In genomic region chr1:42877380-42877779, GRCh38 we compare ENCODE assay signal across 14 cellular contexts. TPM values are rescaled to one million over a fixed set of nuclear protein-coding genes. Genes with fewer than 3 reads are reported as not detected.
A peak's percentile ranks its signal among the peaks of the same experiment; 100 is the strongest.
DNase-seq lines count a peak whose midpoint lies in the region; ATAC-seq and TF ChIP-seq lines count a peak whose summit lies in the region.
"Had no signal": no experiment of that assay in that cellular context is flagged by ENCODE, and none has a peak within 500 bp of the region (broad histone marks: within the 10 kb centered on the region; RNA-seq: fewer than 3 reads in every experiment).

No MANE protein-coding gene starts in this region.

- H3K36me3 Mint-ChIP-seq in WTC11, result no peaks in the 10 kb centered on the region

- no peak for TF ChIP-seq CTCF in WTC11 (IDR thresholded peaks at IDR 0.05)

- H3K4me1 Mint-ChIP-seq in WTC11, result peaks cover 8% of the 10 kb centered on the region
- H3K4me1 Mint-ChIP-seq: IgD-negative memory B cell had no signal

- no peak overlapping the region for H3K4me3 Mint-ChIP-seq in WTC11
- H3K4me3 Mint-ChIP-seq: IgD-negative memory B cell had no signal

- H3K27me3 Mint-ChIP-seq in WTC11 (ENCODE audit: low read depth), result peaks cover 12% of the 10 kb centered on the region

- no peak overlapping the region for H3K27ac Mint-ChIP-seq in WTC11
- H3K27ac Mint-ChIP-seq: IgD-negative memory B cell had no signal

- H3K9me3 Mint-ChIP-seq in WTC11, result peaks cover 14% of the 10 kb centered on the region

- H3K27ac ChIP-seq in caudate nucleus (ENCODE audit: low read depth, low read length), result no peak overlapping the region
- H3K27ac ChIP-seq: A549, C4-2B had no signal

- CTCF ChIA-PET in WTC11 (lab: Charles Lee), result interaction anchor here (1.0 to 1.6 kb wide), 3 partner anchors 30 to 196 kb away, joined by 3 to 8 read pairs (median 4); partner anchors contain the start of gene ZNF691

- intact Hi-C loops in Right ventricle myocardium superior (cut with DNase I) (no loop called here), left cardiac atrium (cut with DNase I) (no loop called here)

- peak; percentile 61 for ATAC-seq in Right ventricle myocardium superior (ENCODE audit: poor library complexity)
- no peak for ATAC-seq in left cardiac atrium
- peak; percentile 50 for ATAC-seq in WTC11
- no peak for ATAC-seq in HG03571 (IDR thresholded peaks at IDR 0.05; ENCODE audit: unreplicated experiment)
- ATAC-seq: A549 had no signal

- DNase-seq in Right ventricle myocardium superior (no peak), left cardiac atrium (no peak), WTC11 (ENCODE audit: low spot score) (peak; percentile 39), myocyte (ENCODE audit: low read depth) (peak; percentile 58), C1 segment of cervical spinal cord (lab: John Stamatoyannopoulos, UW) (no peak), caudate nucleus (lab: John Stamatoyannopoulos, UW) (no peak)
- DNase-seq: COR-L47, NCI-H1105, NCI-H187, NCI-H446 treated with DMSO at 0.1 percent for 48 hours had no signal

- POLR2A ChIA-PET in WTC11 (lab: Charles Lee), result interaction anchor here (1.5 kb wide), 1 partner anchor 197 kb away, joined by 3 read pairs; no protein-coding TSS in a partner anchor

TF ChIP-seq in WTC11, 78 proteins besides CTCF, POLR2A, EP300 and RAD21 (continues in another document):
- no peak for TF ChIP-seq CDX4 (CRISPR knock-in tag; IDR thresholded peaks at IDR 0.05; ENCODE audit: borderline replicate concordance)
- no peak for TF ChIP-seq TP53 (CRISPR knock-in tag; IDR thresholded peaks at IDR 0.05)
- TF ChIP-seq JUN (CRISPR knock-in tag; IDR thresholded peaks at IDR 0.05), result no peak
- TF ChIP-seq ZNF425 (CRISPR knock-in tag; conservative IDR thresholded peaks at IDR 0.05), result no peak
- TF ChIP-seq KAT7 (CRISPR knock-in tag; IDR thresholded peaks at IDR 0.05; ENCODE audit: borderline replicate concordance), result no peak
- no peak for TF ChIP-seq ZNF512 (CRISPR knock-in tag; IDR thresholded peaks at IDR 0.05; ENCODE audit: borderline replicate concordance)
- TF ChIP-seq TEAD4 (CRISPR knock-in tag; IDR thresholded peaks at IDR 0.05), result no peak
- TF ChIP-seq NFATC4 (CRISPR knock-in tag; IDR thresholded peaks at IDR 0.05), result no peak
- TF ChIP-seq PREB (CRISPR knock-in tag; IDR thresholded peaks at IDR 0.05; ENCODE audit: borderline replicate concordance), result no peak
- TF ChIP-seq ETV6 (CRISPR knock-in tag; IDR thresholded peaks at IDR 0.05), result no peak
- no peak for TF ChIP-seq IRF1 (CRISPR knock-in tag; IDR thresholded peaks at IDR 0.05)
- no peak for TF ChIP-seq ARID4B (CRISPR knock-in tag; IDR thresholded peaks at IDR 0.05; ENCODE audit: borderline replicate concordance)
- TF ChIP-seq FOXK1 (CRISPR knock-in tag; IDR thresholded peaks at IDR 0.05), result no peak
- TF ChIP-seq MLX (CRISPR knock-in tag; IDR thresholded peaks at IDR 0.05), result no peak
- no peak for TF ChIP-seq MXD4 (CRISPR knock-in tag; IDR thresholded peaks at IDR 0.05; ENCODE audit: borderline replicate concordance)
- no peak for TF ChIP-seq OVOL2 (CRISPR knock-in tag; IDR thresholded peaks at IDR 0.05; ENCODE audit: borderline replicate concordance)
- TF ChIP-seq ZNF396 (CRISPR knock-in tag; IDR thresholded peaks at IDR 0.05; ENCODE audit: borderline replicate concordance), result no peak
- TF ChIP-seq NR3C1 (CRISPR knock-in tag; conservative IDR thresholded peaks at IDR 0.05; ENCODE audit: low read depth), result no peak

RNA-seq across cellular contexts. Expression of gene ZNF691, which starts 31.0 kb away (rescaled TPM):
- 8.5 TPM for total RNA-seq in Right ventricle myocardium superior
- 1 to 10 TPM; 7.5 to 8.8 TPM for total RNA-seq in left cardiac atrium
- 16.6 to 18.5 TPM (median 18.0 TPM) in 3 replicates for total RNA-seq in WTC11 (2021)
- 10.8 and 11.1 TPM in 2 replicates for total RNA-seq in myocyte
- 7.8 TPM for polyA plus RNA-seq in myocyte (2012)

Comparison
In these comparisons a context has a peak if more than half of its experiments do, and no peak if none do; other contexts are left out.
1. ATAC-seq: peak in Right ventricle myocardium superior (single experiment) and WTC11 (single experiment); none in left cardiac atrium (0 of 2) and HG03571 (single experiment).
2. DNase-seq: peak in WTC11 (single experiment) and myocyte (single experiment); none in Right ventricle myocardium superior (single experiment), left cardiac atrium (single experiment), C1 segment of cervical spinal cord (0 of 14) and caudate nucleus (0 of 61).